ENCODE assay signal across 14 cellular contexts in the genomic region with DNA sequence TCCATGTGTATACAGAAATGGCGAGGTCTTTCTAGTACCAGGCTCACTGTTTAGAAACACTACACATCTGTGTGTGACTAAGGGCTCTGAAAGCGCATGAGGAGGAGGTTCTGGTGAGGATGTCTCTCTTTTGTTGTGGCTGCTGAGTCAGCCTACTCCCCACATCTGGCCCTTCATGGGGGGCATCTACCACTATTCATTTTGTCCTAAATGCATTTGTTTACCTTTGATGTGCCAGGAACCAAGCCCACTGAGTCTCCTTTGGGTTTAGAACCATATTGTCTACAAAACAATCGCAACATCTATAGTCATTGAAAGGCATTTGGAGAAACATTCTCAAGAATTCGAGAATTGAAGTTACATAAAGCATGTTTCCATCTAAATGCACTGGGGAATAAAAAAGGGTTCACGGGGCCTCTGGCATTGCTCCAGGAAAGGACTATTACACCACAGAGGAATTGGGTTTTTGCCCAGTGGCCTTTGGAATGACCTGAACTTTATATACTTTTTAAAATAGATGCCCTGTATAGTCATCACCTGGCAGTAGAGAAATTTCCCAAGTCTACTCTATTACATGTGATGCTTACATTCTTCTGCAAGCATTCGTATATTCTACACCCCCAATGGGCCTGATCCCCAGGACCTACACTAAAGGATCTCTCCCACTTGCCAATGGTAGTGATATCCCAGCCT. TPM values are rescaled to one million over a fixed set of nuclear protein-coding genes. Genes with fewer than 3 reads are reported as not detected.
DNase-seq lines count a peak whose midpoint lies in the region; ATAC-seq and TF ChIP-seq lines count a peak whose summit lies in the region.
"Had no signal": no experiment of that assay in that cellular context is flagged by ENCODE, and none has a peak within 500 bp of the region (broad histone marks: within the 10 kb centered on the region; RNA-seq: fewer than 3 reads in every experiment).

No MANE protein-coding gene starts in this region.

- H3K36me3 ChIP-seq in HUES64 (ENCODE audit: insufficient read depth, low read length) (no peaks in the 10 kb centered on the region), liver (ENCODE audit: control insufficient read depth in 4 of 4, insufficient read depth in 3 of 4, low read depth in 1 of 4, low read length in 3 of 4) (no peaks in the 10 kb centered on the region)

- peak; percentile 23 for DNase-seq in AG10803 (ENCODE audit: low read depth)
- peak; percentile 67 for DNase-seq in brain pericyte (ENCODE audit: low read depth, low spot score)
- no peak for DNase-seq in GF-D8 (lab: John Stamatoyannopoulos, UW)
- DNase-seq in NCI-H2227 (lab: John Stamatoyannopoulos, UW; ENCODE audit: unreplicated experiment): no peak
- DNase-seq in NCI-H510A (lab: John Stamatoyannopoulos, UW): no peak
- DNase-seq: amniotic stem cell; left cardiac atrium; NCI-H1092 treated with DMSO at 0.1 percent for 48 hours; NK-92 treated with Interleukin-12 subunit alpha and Interleukin-12 subunit beta, amount 100 ng/mL, for 24 hours; substantia nigra had no signal

- ATAC-seq in HG03045 (IDR thresholded peaks at IDR 0.05; ENCODE audit: unreplicated experiment): no peak
- ATAC-seq: left cardiac atrium had no signal

- H3K27me3 ChIP-seq in HUES64 (ENCODE audit: insufficient read depth, low read length): no peaks in the 10 kb centered on the region
- H3K27me3 ChIP-seq in liver (ENCODE audit: control insufficient read depth in 4 of 4, insufficient read depth in 4 of 4, low read length in 3 of 4): no peaks in the 10 kb centered on the region

- H3K4me1 ChIP-seq in HUES64 (ENCODE audit: insufficient read depth, low read length): peaks cover 23% of the 10 kb centered on the region
- H3K4me1 ChIP-seq in liver (ENCODE audit: control insufficient read depth in 4 of 4, insufficient read depth in 4 of 4, low read length in 3 of 4): peaks cover 5 to 31% (median 21%) of the 10 kb centered on the region in 4 donors

- H3K9me3 ChIP-seq in HUES64 (ENCODE audit: insufficient read depth, low read depth, low read length): no peaks in the 10 kb centered on the region
- H3K9me3 ChIP-seq in liver (ENCODE audit: control insufficient read depth in 4 of 4, low read length in 3 of 4): no peaks in the 10 kb centered on the region

- no peak overlapping the region for H3K9ac ChIP-seq in HUES64 (ENCODE audit: low read depth, low read length)
- H3K9ac ChIP-seq in liver (ENCODE audit: low read depth in 1 of 2, low read length in 2 of 2): no peak overlapping the region

- TF ChIP-seq CTCF in AG10803 (conservative IDR thresholded peaks at IDR 0.05; ENCODE audit: low read length): no peak
- TF ChIP-seq CTCF in liver (IDR thresholded peaks at IDR 0.05; ENCODE audit: low read depth, low read length, missing input control): no peak

- WGBS in HUES64: 85% methylated on average over 6 of the region's 6 CpGs
- WGBS in liver: 62% methylated on average over 6 of the region's 6 CpGs

- H3K27ac ChIP-seq in HUES64 (ENCODE audit: low read depth, low read length) (peak overlapping the region; percentile 62), liver (ENCODE audit: low read depth in 1 of 2, low read length in 2 of 2) (no peak overlapping the region)
- H3K27ac ChIP-seq: epithelial cell of prostate had no signal

- peak; percentile 23 to 34 for TF ChIP-seq RAD21 in liver (IDR thresholded peaks at IDR 0.05)

- H3K4me3 ChIP-seq in AG10803 (ENCODE audit: low read length) (no peak overlapping the region), HUES64 (ENCODE audit: low read length) (no peak overlapping the region), liver (ENCODE audit: low read depth in 1 of 3, low read length in 3 of 3) (no peak overlapping the region)

TF ChIP-seq in liver, 16 proteins besides CTCF, POLR2A, EP300 and RAD21:
- TF ChIP-seq YY1 (IDR thresholded peaks at IDR 0.05): peak; percentile 24
- TF ChIP-seq HNF4G (IDR thresholded peaks at IDR 0.05): peak; percentile 75
- TF ChIP-seq, protein P1, sequence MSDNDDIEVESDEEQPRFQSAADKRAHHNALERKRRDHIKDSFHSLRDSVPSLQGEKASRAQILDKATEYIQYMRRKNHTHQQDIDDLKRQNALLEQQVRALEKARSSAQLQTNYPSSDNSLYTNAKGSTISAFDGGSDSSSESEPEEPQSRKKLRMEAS (IDR thresholded peaks at IDR 0.05): peak; percentile 44
- peak; percentile 95 to 96 for TF ChIP-seq HNF4A (conservative IDR thresholded peaks at IDR 0.05)
- TF ChIP-seq JUND (IDR thresholded peaks at IDR 0.05): peak; percentile 45 to 68
- TF ChIP-seq TAF1 (conservative IDR thresholded peaks at IDR 0.05): no peak
- TF ChIP-seq FOXA2 (IDR thresholded peaks at IDR 0.05): no peak
- TF ChIP-seq, protein P2, sequence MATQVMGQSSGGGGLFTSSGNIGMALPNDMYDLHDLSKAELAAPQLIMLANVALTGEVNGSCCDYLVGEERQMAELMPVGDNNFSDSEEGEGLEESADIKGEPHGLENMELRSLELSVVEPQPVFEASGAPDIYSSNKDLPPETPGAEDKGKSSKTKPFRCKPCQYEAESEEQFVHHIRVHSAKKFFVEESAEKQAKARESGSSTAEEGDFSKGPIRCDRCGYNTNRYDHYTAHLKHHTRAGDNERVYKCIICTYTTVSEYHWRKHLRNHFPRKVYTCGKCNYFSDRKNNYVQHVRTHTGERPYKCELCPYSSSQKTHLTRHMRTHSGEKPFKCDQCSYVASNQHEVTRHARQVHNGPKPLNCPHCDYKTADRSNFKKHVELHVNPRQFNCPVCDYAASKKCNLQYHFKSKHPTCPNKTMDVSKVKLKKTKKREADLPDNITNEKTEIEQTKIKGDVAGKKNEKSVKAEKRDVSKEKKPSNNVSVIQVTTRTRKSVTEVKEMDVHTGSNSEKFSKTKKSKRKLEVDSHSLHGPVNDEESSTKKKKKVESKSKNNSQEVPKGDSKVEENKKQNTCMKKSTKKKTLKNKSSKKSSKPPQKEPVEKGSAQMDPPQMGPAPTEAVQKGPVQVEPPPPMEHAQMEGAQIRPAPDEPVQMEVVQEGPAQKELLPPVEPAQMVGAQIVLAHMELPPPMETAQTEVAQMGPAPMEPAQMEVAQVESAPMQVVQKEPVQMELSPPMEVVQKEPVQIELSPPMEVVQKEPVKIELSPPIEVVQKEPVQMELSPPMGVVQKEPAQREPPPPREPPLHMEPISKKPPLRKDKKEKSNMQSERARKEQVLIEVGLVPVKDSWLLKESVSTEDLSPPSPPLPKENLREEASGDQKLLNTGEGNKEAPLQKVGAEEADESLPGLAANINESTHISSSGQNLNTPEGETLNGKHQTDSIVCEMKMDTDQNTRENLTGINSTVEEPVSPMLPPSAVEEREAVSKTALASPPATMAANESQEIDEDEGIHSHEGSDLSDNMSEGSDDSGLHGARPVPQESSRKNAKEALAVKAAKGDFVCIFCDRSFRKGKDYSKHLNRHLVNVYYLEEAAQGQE (IDR thresholded peaks at IDR 0.05): no peak
- peak; percentile 73 to 82 for TF ChIP-seq RXRA (IDR thresholded peaks at IDR 0.05)
- TF ChIP-seq NR2F2 (IDR thresholded peaks at IDR 0.05): peak; percentile 18
- TF ChIP-seq, protein P3, sequence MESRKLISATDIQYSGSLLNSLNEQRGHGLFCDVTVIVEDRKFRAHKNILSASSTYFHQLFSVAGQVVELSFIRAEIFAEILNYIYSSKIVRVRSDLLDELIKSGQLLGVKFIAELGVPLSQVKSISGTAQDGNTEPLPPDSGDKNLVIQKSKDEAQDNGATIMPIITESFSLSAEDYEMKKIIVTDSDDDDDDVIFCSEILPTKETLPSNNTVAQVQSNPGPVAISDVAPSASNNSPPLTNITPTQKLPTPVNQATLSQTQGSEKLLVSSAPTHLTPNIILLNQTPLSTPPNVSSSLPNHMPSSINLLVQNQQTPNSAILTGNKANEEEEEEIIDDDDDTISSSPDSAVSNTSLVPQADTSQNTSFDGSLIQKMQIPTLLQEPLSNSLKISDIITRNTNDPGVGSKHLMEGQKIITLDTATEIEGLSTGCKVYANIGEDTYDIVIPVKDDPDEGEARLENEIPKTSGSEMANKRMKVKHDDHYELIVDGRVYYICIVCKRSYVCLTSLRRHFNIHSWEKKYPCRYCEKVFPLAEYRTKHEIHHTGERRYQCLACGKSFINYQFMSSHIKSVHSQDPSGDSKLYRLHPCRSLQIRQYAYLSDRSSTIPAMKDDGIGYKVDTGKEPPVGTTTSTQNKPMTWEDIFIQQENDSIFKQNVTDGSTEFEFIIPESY (IDR thresholded peaks at IDR 0.05): peak; percentile 54
- TF ChIP-seq EGR1 (IDR thresholded peaks at IDR 0.05; ENCODE audit: low read depth in 2 of 2): peak in 1 of 2 donors; percentile 58
- peak in 1 of 2 donors; percentile 35 for TF ChIP-seq GABPA (IDR thresholded peaks at IDR 0.05 in 1 of 2, conservative IDR thresholded peaks at IDR 0.05 in 1 of 2)
- TF ChIP-seq FOXA1 (IDR thresholded peaks at IDR 0.05): no peak
- TF ChIP-seq, protein P4, sequence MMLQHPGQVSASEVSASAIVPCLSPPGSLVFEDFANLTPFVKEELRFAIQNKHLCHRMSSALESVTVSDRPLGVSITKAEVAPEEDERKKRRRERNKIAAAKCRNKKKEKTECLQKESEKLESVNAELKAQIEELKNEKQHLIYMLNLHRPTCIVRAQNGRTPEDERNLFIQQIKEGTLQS (IDR thresholded peaks at IDR 0.05): peak; percentile 39
- TF ChIP-seq SP1 (IDR thresholded peaks at IDR 0.05): peak; percentile 58
TF ChIP-seq in liver: peak in this region for 12.

RNA-seq across cellular contexts. Expression of a gene that starts 35.1 kb away (rescaled TPM):
- polyA plus RNA-seq in HUES64 (2013, experiment 1 of 2): not detected
- polyA plus RNA-seq in HUES64 (2013, experiment 2 of 2): not detected
- total RNA-seq in liver: 1 to 10 TPM; 2.3 to 4.0 TPM
- polyA plus RNA-seq in liver: 1 to 10 TPM in 1 of 2 donors, under 1 TPM in 1; 0.97 to 5.6 TPM

RNA-seq across cellular contexts. Expression of a gene that starts 35.1 kb away (rescaled TPM):
- polyA plus RNA-seq in HUES64 (2013, experiment 1 of 2): not detected
- polyA plus RNA-seq in HUES64 (2013, experiment 2 of 2): not detected
- total RNA-seq in liver: 1 to 10 TPM; 2.6 to 5.7 TPM
- polyA plus RNA-seq in liver: 1 to 10 TPM; 3.4 to 5.9 TPM

Comparison
In these comparisons a context has a peak if more than half of its experiments do, and no peak if none do; other contexts are left out.
1. DNase-seq: peak in AG10803 (single experiment) and brain pericyte (single experiment); none in GF-D8 (single experiment), NCI-H2227 (single experiment) and NCI-H510A (single experiment).